In genomic region chr6:33034554-33034953, GRCh38 we compare ENCODE assay signal across 16 cellular contexts. TPM values are rescaled to one million over a fixed set of nuclear protein-coding genes. Genes with fewer than 3 reads are reported as not detected.
DNase-seq lines count a peak whose midpoint lies in the region; ATAC-seq and TF ChIP-seq lines count a peak whose summit lies in the region.
"Had no signal": no experiment of that assay in that cellular context is flagged by ENCODE, and none has a peak within 500 bp of the region (broad histone marks: within the 10 kb centered on the region; RNA-seq: fewer than 3 reads in every experiment).

No MANE protein-coding gene starts in this region.

- peaks cover 19% of the 10 kb centered on the region for H3K36me3 Mint-ChIP-seq in activated B cell treated with CpG ODN at 0.5 μM for 24 hours (ENCODE audit: low read depth)
- peaks cover 18 to 25% of the 10 kb centered on the region in 2 donors for H3K36me3 Mint-ChIP-seq in naive B cell
- H3K36me3 Mint-ChIP-seq: CD8-positive, alpha-beta T cell had no signal

- H3K4me3 ChIP-seq in HEK293 (ENCODE audit: low read depth, low read length) (no peak overlapping the region), left lung (no peak overlapping the region)
- H3K4me3 ChIP-seq: BLaER1 treated with 17β-estradiol and CSF1 and Interleukin-3, amounts not matched to agents 10 nM and 100 nM; GM23248; HAP-1 had no signal

- intact Hi-C loops in activated B cell treated with CpG ODN at 0.5 μM for 24 hours (cut with micrococcal nuclease): no loop called here
- intact Hi-C loops in left lung (cut with DNase I): no loop called here

- H3K27me3 Mint-ChIP-seq in activated B cell treated with CpG ODN at 0.5 μM for 24 hours: no peaks in the 10 kb centered on the region
- H3K27me3 Mint-ChIP-seq in naive B cell: no peaks in the 10 kb centered on the region
- H3K27me3 Mint-ChIP-seq: IgD-negative memory B cell had no signal

- CTCF ChIA-PET in HEK293 (lab: Yijun Ruan, JAX): interaction anchor here (1.4 kb wide), 1 partner anchor 20 kb away, joined by 3 read pairs; no protein-coding TSS in a partner anchor
- CTCF ChIA-PET in activated B cell treated with CpG ODN at 0.5 μM for 24 hours (lab: Charles Lee): interaction anchor here (1.8 kb wide), 1 partner anchor 39 kb away, joined by 5 read pairs; the partner anchor contains the start of gene HLA-DPA1

- DNase-seq in activated B cell treated with CpG ODN at 0.5 μM for 24 hours (no peak), naive B cell (no peak), T1000 (lab: John Stamatoyannopoulos, UW) (no peak), AML-193 (lab: John Stamatoyannopoulos, UW) (no peak), left lung (no peak)
- DNase-seq: ACHN; Calu3; CD8-positive, alpha-beta T cell; GM23248; KBM-7 had no signal

- no peaks in the 10 kb centered on the region for H3K4me1 ChIP-seq in HEK293 (ENCODE audit: control insufficient read depth, insufficient read depth, low read length)
- H3K4me1 ChIP-seq in left lung: peaks cover 0 to 8% of the 10 kb centered on the region in 2 donors
- H3K4me1 ChIP-seq: HAP-1 had no signal

- H3K9me3 ChIP-seq in HEK293 (ENCODE audit: control insufficient read depth, insufficient read depth, low read depth, low read length) (no peaks in the 10 kb centered on the region), left lung (no peaks in the 10 kb centered on the region)
- H3K9me3 ChIP-seq: HAP-1 had no signal

- TF ChIP-seq CTCF in HEK293 (tag by site-specific recombination; IDR thresholded peaks at IDR 0.05): no peak
- TF ChIP-seq CTCF in activated B cell treated with CpG ODN at 0.5 μM for 24 hours (IDR thresholded peaks at IDR 0.05): no peak
- no peak for TF ChIP-seq CTCF in left lung (IDR thresholded peaks at IDR 0.05)

- H3K4me1 Mint-ChIP-seq in activated B cell treated with CpG ODN at 0.5 μM for 24 hours: peaks cover 34% of the 10 kb centered on the region
- peaks cover 22 to 42% (median 32%) of the 10 kb centered on the region in 3 donors for H3K4me1 Mint-ChIP-seq in naive B cell

- H3K27ac ChIP-seq in HEK293 (ENCODE audit: extremely low read depth, low read depth, low read length): no peak overlapping the region
- H3K27ac ChIP-seq in left lung: no peak overlapping the region
- H3K27ac ChIP-seq: BLaER1 treated with 17β-estradiol and CSF1 and Interleukin-3, amounts not matched to agents 10 nM and 100 nM; GM23248; HL-60 had no signal

- no peaks in the 10 kb centered on the region for H3K27me3 ChIP-seq in left lung
- H3K27me3 ChIP-seq: BLaER1 treated with 17β-estradiol and CSF1 and Interleukin-3, amounts not matched to agents 10 nM and 100 nM had no signal

- H3K4me3 Mint-ChIP-seq in activated B cell treated with CpG ODN at 0.5 μM for 24 hours: no peak overlapping the region
- no peak overlapping the region for H3K4me3 Mint-ChIP-seq in naive B cell
- H3K4me3 Mint-ChIP-seq: CD8-positive, alpha-beta T cell; IgD-negative memory B cell had no signal

- H3K36me3 ChIP-seq in HEK293 (ENCODE audit: control insufficient read depth in 2 of 2, insufficient read depth in 1 of 2, low read length in 2 of 2) (no peaks in the 10 kb centered on the region), left lung (no peaks in the 10 kb centered on the region)
- H3K36me3 ChIP-seq: BLaER1 treated with 17β-estradiol and CSF1 and Interleukin-3, amounts not matched to agents 10 nM and 100 nM; HAP-1 had no signal

- ATAC-seq in activated B cell treated with CpG ODN at 0.5 μM for 24 hours (ENCODE audit: low read depth) (no peak), naive B cell (ENCODE audit: low read depth in 2 of 2) (no peak), left lung (no peak)
- ATAC-seq: CD8-positive, alpha-beta T cell had no signal

- POLR2A ChIA-PET in HEK293 (lab: Yijun Ruan, JAX): no interaction called here
- POLR2A ChIA-PET in activated B cell treated with CpG ODN at 0.5 μM for 24 hours (lab: Charles Lee): interaction anchor here (28.8 kb wide), 1 partner anchor 43 kb away, joined by 2264 read pairs; the partner anchor contains the start of genes HLA-DPA1 and HLA-DPB1

- H3K27ac Mint-ChIP-seq in activated B cell treated with CpG ODN at 0.5 μM for 24 hours (peak overlapping the region; percentile 61), naive B cell (peak overlapping the region; percentile 88 to 100 (median 94))
- H3K27ac Mint-ChIP-seq: CD8-positive, alpha-beta T cell had no signal

- H3K9me3 Mint-ChIP-seq in activated B cell treated with CpG ODN at 0.5 μM for 24 hours: peaks cover 26% of the 10 kb centered on the region
- H3K9me3 Mint-ChIP-seq in naive B cell: peaks cover 10 to 31% (median 25%) of the 10 kb centered on the region in 7 donors

TF ChIP-seq in HEK293, 187 proteins besides CTCF, POLR2A, EP300 and RAD21:
- TF ChIP-seq PRDM1 (tag by site-specific recombination; IDR thresholded peaks at IDR 0.05) (0 out of 2 replicates have a peak, but pooled peaks have one; percentile 55), EGR2 (tag by site-specific recombination; IDR thresholded peaks at IDR 0.05; ENCODE audit: low read depth) (peak; percentile 13; the same call in 1 of the 2 replicates), SETDB1 (IDR thresholded peaks at IDR 0.05; ENCODE audit: insufficient read length, low read length) (peak; percentile 26), ZNF140 (tag by site-specific recombination; IDR thresholded peaks at IDR 0.05) (no peak), WT1 (tag by site-specific recombination; IDR thresholded peaks at IDR 0.05) (0 out of 2 replicates have a peak, but pooled peaks have one; percentile 14)
TF ChIP-seq in HEK293: peak in this region for 4.

RNA-seq across cellular contexts. Expression of gene HLA-DOA, which starts 25.2 kb away (rescaled TPM):
- 153 and 167 TPM in 2 replicates for total RNA-seq in activated B cell treated with CpG ODN at 0.5 μM for 24 hours
- polyA plus RNA-seq in naive B cell (ENCODE audit: low read depth in 6 of 6): 100 to 1,000 TPM; 219 to 598 (median 388) TPM
- 10 to 100 TPM; 15.3 to 20.6 TPM for total RNA-seq in left lung
- total RNA-seq: GM23248, HT1080 had no signal

RNA-seq across cellular contexts. Expression of gene HLA-DPA1, which starts 38.9 kb away (rescaled TPM):
- 718 and 730 TPM in 2 replicates for total RNA-seq in activated B cell treated with CpG ODN at 0.5 μM for 24 hours
- 1,000 to 10,000 TPM; 2,534 to 3,526 (median 2,823) TPM for polyA plus RNA-seq in naive B cell (ENCODE audit: low read depth in 6 of 6)
- 100 to 1,000 TPM; 354 to 476 TPM for total RNA-seq in left lung

RNA-seq across cellular contexts. Expression of gene HLA-DPB1, which starts 41.2 kb away (rescaled TPM):
- total RNA-seq in activated B cell treated with CpG ODN at 0.5 μM for 24 hours: 853 and 854 TPM in 2 replicates
- polyA plus RNA-seq in naive B cell (ENCODE audit: low read depth in 6 of 6): 1,000 to 10,000 TPM; 1,951 to 3,267 (median 2,600) TPM
- 100 to 1,000 TPM; 206 to 326 TPM for total RNA-seq in left lung
